In the genomic region with DNA sequence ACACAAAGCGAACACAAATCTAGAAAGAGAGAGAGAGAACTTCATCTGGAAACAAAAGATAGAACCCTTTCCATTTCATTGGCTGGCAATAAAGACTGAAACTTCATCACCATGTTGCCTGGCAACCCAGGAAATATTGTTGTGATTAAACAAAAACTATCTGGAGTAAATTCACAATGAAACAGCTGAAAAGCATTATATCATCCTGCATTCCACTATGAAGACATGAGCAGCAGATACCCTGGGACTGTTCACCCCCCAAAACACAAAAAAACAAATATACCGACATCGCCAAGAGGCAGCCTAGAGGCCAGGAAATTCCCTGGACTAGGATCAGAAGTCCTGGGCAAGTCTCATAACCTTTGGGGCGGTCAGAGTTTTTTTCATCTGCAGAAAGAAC, we compare ENCODE assay signal across 13 cellular contexts.
DNase-seq lines count a peak whose midpoint lies in the region; ATAC-seq and TF ChIP-seq lines count a peak whose summit lies in the region.
"Had no signal": no experiment of that assay in that cellular context is flagged by ENCODE, and none has a peak within 500 bp of the region (broad histone marks: within the 10 kb centered on the region; RNA-seq: fewer than 3 reads in every experiment).

No MANE protein-coding gene starts in this region.

- H4K91ac ChIP-seq in neuronal stem cell (ENCODE audit: low read depth, low read length, poor library complexity), result no peak overlapping the region

- H2BK12ac ChIP-seq in neuronal stem cell (ENCODE audit: low read length), result no peak overlapping the region

- no peak overlapping the region for H3K4ac ChIP-seq in neuronal stem cell (ENCODE audit: low read length)

- no peaks in the 10 kb centered on the region for H3K79me1 ChIP-seq in neuronal stem cell (ENCODE audit: low read depth, low read length)

- H4K8ac ChIP-seq in neuronal stem cell (ENCODE audit: low read depth, low read length), result no peak overlapping the region

- no peaks in the 10 kb centered on the region for H3K79me2 ChIP-seq in ACC112 (ENCODE audit: control insufficient read depth, insufficient read depth, low read length, unreplicated experiment)

- intact Hi-C loops in thyroid gland (cut with DNase I), result no loop called here

- H3K27me3 ChIP-seq in ACC112 (ENCODE audit: insufficient read depth, low read length) (no peaks in the 10 kb centered on the region), neuronal stem cell (ENCODE audit: control insufficient read depth in 3 of 3, insufficient read depth in 3 of 3, low read depth in 1 of 3, low read length in 3 of 3) (no peaks in the 10 kb centered on the region), thyroid gland (no peaks in the 10 kb centered on the region)
- H3K27me3 ChIP-seq: BLaER1 treated with 17β-estradiol and CSF1 and Interleukin-3, amounts not matched to agents 10 nM and 100 nM had no signal

- no peak overlapping the region for H3K4me2 ChIP-seq in neuronal stem cell (ENCODE audit: insufficient read depth, low read length, poor library complexity, severe bottlenecking)
- H3K4me2 ChIP-seq: BLaER1 treated with 17β-estradiol and CSF1 and Interleukin-3, amounts not matched to agents 10 nM and 100 nM; GM23338 had no signal

- H3K9me3 ChIP-seq in neuronal stem cell (replicated peaks in 1 of 2; ENCODE audit: control insufficient read depth in 2 of 2, insufficient read depth in 1 of 2, low read depth in 1 of 2, low read length in 2 of 2) (peaks cover 0 to 3% of the 10 kb centered on the region in 2 donors), thyroid gland (no peaks in the 10 kb centered on the region)

- no peak for TF ChIP-seq CTCF in thyroid gland (IDR thresholded peaks at IDR 0.05)
- TF ChIP-seq CTCF in GM20000 (IDR thresholded peaks at IDR 0.05; ENCODE audit: extremely low read depth, missing control alignments), result no peak

- DNase-seq in NAMALWA (ENCODE audit: low spot score) (peak; percentile 16), fibroblast of peridontal ligament (ENCODE audit: extremely low read depth) (peak; percentile 32), neuronal stem cell (ENCODE audit: low spot score) (no peak), GDM1 (lab: John Stamatoyannopoulos, UW) (no peak), thyroid gland (no peak), GM20000 (ENCODE audit: low spot score) (no peak)
- DNase-seq: activated CD8-positive, alpha-beta memory T cell treated with anti-CD3 and anti-CD28 coated beads, Interleukin-2, amount 10 ng/mL, durations not matched to agents 7 days and 5 days; NCI-H1436 treated with DMSO at 0.1 percent for 48 hours; stimulated activated CD4-positive, alpha-beta T cell treated with anti-CD3 and anti-CD28 coated beads, Interleukin-2, amount 100 ng/mL, for 48 hours had no signal

- no peak for TF ChIP-seq POLR2A in thyroid gland (IDR thresholded peaks at IDR 0.05)

- peaks cover 16% of the 10 kb centered on the region for H3K4me1 ChIP-seq in ACC112 (ENCODE audit: control insufficient read depth, insufficient read depth, low read length, unreplicated experiment)
- H3K4me1 ChIP-seq in neuronal stem cell (ENCODE audit: control insufficient read depth in 2 of 2, insufficient read depth in 1 of 2, low read depth in 1 of 2, low read length in 2 of 2), result peaks cover 0 to 13% of the 10 kb centered on the region in 2 donors
- H3K4me1 ChIP-seq in thyroid gland, result peaks cover 7 to 9% of the 10 kb centered on the region in 2 donors
- H3K4me1 ChIP-seq: BLaER1 treated with 17β-estradiol and CSF1 and Interleukin-3, amounts not matched to agents 10 nM and 100 nM had no signal

- H3K27ac ChIP-seq in ACC112 (ENCODE audit: low read depth, low read length), result peak overlapping the region; percentile 26; the same call in 1 of the 2 replicates
- no peak overlapping the region for H3K27ac ChIP-seq in neuronal stem cell (replicated peaks; ENCODE audit: low read length)
- no peak overlapping the region for H3K27ac ChIP-seq in thyroid gland
- H3K27ac ChIP-seq: BLaER1 treated with 17β-estradiol and CSF1 and Interleukin-3, amounts not matched to agents 10 nM and 100 nM had no signal

- H3K4me3 ChIP-seq in ACC112 (ENCODE audit: low read depth, low read length), result no peak overlapping the region
- H3K4me3 ChIP-seq in neuronal stem cell (ENCODE audit: low read length in 2 of 2), result no peak overlapping the region
- no peak overlapping the region for H3K4me3 ChIP-seq in thyroid gland (replicated peaks in 1 of 3)
- H3K4me3 ChIP-seq: BLaER1 treated with 17β-estradiol and CSF1 and Interleukin-3, amounts not matched to agents 10 nM and 100 nM; GM23338 had no signal

- H3K14ac ChIP-seq in neuronal stem cell (ENCODE audit: low read length), result no peak overlapping the region

- no peak for ATAC-seq in GM21423 (IDR thresholded peaks at IDR 0.05; ENCODE audit: unreplicated experiment)
- ATAC-seq: activated CD8-positive, alpha-beta memory T cell treated with anti-CD3 and anti-CD28 coated beads, Interleukin-2, amount 10 ng/mL, durations not matched to agents 7 days and 5 days; GM23338 had no signal

- H3K36me3 ChIP-seq in ACC112 (ENCODE audit: insufficient read depth, low read length), result no peaks in the 10 kb centered on the region
- no peaks in the 10 kb centered on the region for H3K36me3 ChIP-seq in neuronal stem cell (replicated peaks in 1 of 2; ENCODE audit: control insufficient read depth in 2 of 2, insufficient read depth in 2 of 2, low read length in 2 of 2)
- H3K36me3 ChIP-seq in thyroid gland, result no peaks in the 10 kb centered on the region
- H3K36me3 ChIP-seq: BLaER1 treated with 17β-estradiol and CSF1 and Interleukin-3, amounts not matched to agents 10 nM and 100 nM had no signal

- no peak overlapping the region for H3K18ac ChIP-seq in neuronal stem cell (ENCODE audit: low read length)

- H3K9ac ChIP-seq in neuronal stem cell (ENCODE audit: low read depth, low read length, poor library complexity), result no peak overlapping the region
- H3K9ac ChIP-seq: BLaER1 treated with 17β-estradiol and CSF1 and Interleukin-3, amounts not matched to agents 10 nM and 100 nM had no signal

- H2AFZ ChIP-seq in ACC112 (ENCODE audit: low read length, unreplicated experiment) (no peak overlapping the region), neuronal stem cell (ENCODE audit: low read length) (peak overlapping the region; percentile 19)
- H2AFZ ChIP-seq: GM23338 had no signal

- H2BK120ac ChIP-seq in neuronal stem cell (ENCODE audit: low read depth, low read length), result no peak overlapping the region

- H2AK5ac ChIP-seq in neuronal stem cell (ENCODE audit: low read depth, low read length), result no peak overlapping the region

- no peak overlapping the region for H2BK5ac ChIP-seq in neuronal stem cell (ENCODE audit: low read length)

- no peak overlapping the region for H2BK15ac ChIP-seq in neuronal stem cell (ENCODE audit: low read length)

- WGBS in neuronal stem cell (ENCODE audit: extremely low coverage in 2 of 2, insufficient read length in 2 of 2, insufficient replicate concordance in 1 of 2), 2 donors, result no CpG with 5 or more reads among the region's 4 CpGs
- 64 to 88% methylated on average over 4 of the region's 4 CpGs for WGBS in thyroid gland, 2 donors

- H3K23ac ChIP-seq in neuronal stem cell (ENCODE audit: low read depth, low read length, poor library complexity), result no peak overlapping the region

Comparison
In these comparisons a context has a peak if more than half of its experiments do, and no peak if none do; other contexts are left out.
1. DNase-seq: peak in NAMALWA (single experiment) and fibroblast of peridontal ligament (single experiment); none in neuronal stem cell (single experiment), GDM1 (single experiment), thyroid gland (0 of 2) and GM20000 (single experiment).